ENCODE assay signal across 13 cellular contexts in genomic region chr6:157239148-157239547, GRCh38.
DNase-seq lines count a peak whose midpoint lies in the region; TF ChIP-seq lines count a peak whose summit lies in the region.
"Had no signal": no experiment of that assay in that cellular context is flagged by ENCODE, and none has a peak within 500 bp of the region (broad histone marks: within the 10 kb centered on the region; RNA-seq: fewer than 3 reads in every experiment).

No MANE protein-coding gene starts in this region.

- DNase-seq in ascending aorta (ENCODE audit: low spot score in 2 of 2) (no peak), immature natural killer cell (no peak), tibial artery (peak in 1 of 2 donors; percentile 51), KBM-7 (no peak), HEK293T (ENCODE audit: extremely low spot score) (no peak), nucleus accumbens (lab: John Stamatoyannopoulos, UW) (no peak)
- DNase-seq: CD4-positive, alpha-beta T cell; GF-D8; NCI-H1105; NCI-H446; NCI-H748 treated with DMSO at 0.1 percent for 48 hours had no signal

- peak overlapping the region in 5 of 6 donors; percentile 13 to 79 (median 51) for H3K27ac Mint-ChIP-seq in immature natural killer cell
- H3K27ac Mint-ChIP-seq: CD4-positive, alpha-beta T cell had no signal

- H3K4me3 Mint-ChIP-seq in immature natural killer cell = peak overlapping the region in 2 of 5 donors; percentile 7 to 19
- H3K4me3 Mint-ChIP-seq: CD4-positive, alpha-beta T cell had no signal

- H3K27me3 ChIP-seq in ascending aorta (no peaks in the 10 kb centered on the region), tibial artery (no peaks in the 10 kb centered on the region)

- CTCF ChIA-PET in HEK293 (lab: Yijun Ruan, JAX) (no interaction called here), HEK293T (lab: Yijun Ruan, JAX) (no interaction called here)

- in situ Hi-C loops in KBM-7 (cut with MboI; ENCODE audit: low pct_unique_long_range_greater_than_20kb, low sequenced_read_pairs) = no loop called here

- H3K9me3 Mint-ChIP-seq in immature natural killer cell = peaks cover 0 to 8% (median 4%) of the 10 kb centered on the region in 6 donors

- H3K4me3 ChIP-seq in HEK293 (ENCODE audit: low read depth, low read length) (no peak overlapping the region), ascending aorta (no peak overlapping the region), tibial artery (no peak overlapping the region)

- no peak for TF ChIP-seq CTCF in HEK293 (tag by site-specific recombination; IDR thresholded peaks at IDR 0.05)
- TF ChIP-seq CTCF in ascending aorta (IDR thresholded peaks at IDR 0.05) = no peak
- no peak for TF ChIP-seq CTCF in tibial artery (IDR thresholded peaks at IDR 0.05)

- peaks cover 26 to 37% of the 10 kb centered on the region in 2 donors for H3K4me1 Mint-ChIP-seq in immature natural killer cell

- H3K36me3 Mint-ChIP-seq in immature natural killer cell = peaks cover 0 to 4% (median 0%) of the 10 kb centered on the region in 3 donors

- intact Hi-C loops in ascending aorta (cut with DNase I) = loop anchor here (2.0 kb wide), 1 partner anchor 14 kb away; no protein-coding TSS in a partner anchor
- intact Hi-C loops in tibial artery (cut with DNase I; ENCODE audit: low total_unique reads) = loop anchor here (5.0 kb wide), 1 partner anchor 33 kb away; no protein-coding TSS in a partner anchor

- POLR2A ChIA-PET in HEK293 (lab: Yijun Ruan, JAX) (no interaction called here), HEK293T (lab: Yijun Ruan, JAX) (no interaction called here)

- peaks cover 35 to 39% (median 37%) of the 10 kb centered on the region in 3 donors for H3K27me3 Mint-ChIP-seq in immature natural killer cell (ENCODE audit: low read depth in 3 of 3)

- H3K9me3 ChIP-seq in HEK293 (ENCODE audit: control insufficient read depth, insufficient read depth, low read depth, low read length) (no peaks in the 10 kb centered on the region), ascending aorta (no peaks in the 10 kb centered on the region), tibial artery (no peaks in the 10 kb centered on the region)

- H3K27ac ChIP-seq in HEK293 (ENCODE audit: extremely low read depth, low read depth, low read length) (no peak overlapping the region), ascending aorta (peak overlapping the region; percentile 92 to 96), tibial artery (peak overlapping the region; percentile 89)
- H3K27ac ChIP-seq: KMS-11 had no signal

- H3K4me1 ChIP-seq in HEK293 (ENCODE audit: control insufficient read depth, insufficient read depth, low read length) (peaks cover 4% of the 10 kb centered on the region; the same call in 1 of the 2 replicates), ascending aorta (peaks cover 13 to 47% of the 10 kb centered on the region in 2 donors), tibial artery (peaks cover 3 to 71% (median 38%) of the 10 kb centered on the region in 4 donors)

- H3K36me3 ChIP-seq in HEK293 (ENCODE audit: control insufficient read depth in 2 of 2, insufficient read depth in 1 of 2, low read length in 2 of 2) (no peaks in the 10 kb centered on the region), ascending aorta (no peaks in the 10 kb centered on the region), tibial artery (no peaks in the 10 kb centered on the region)

TF ChIP-seq in HEK293, 187 proteins besides CTCF, POLR2A, EP300 and RAD21:
- TF ChIP-seq ZNF558 (tag by site-specific recombination; IDR thresholded peaks at IDR 0.05) (no peak), EGR2 (tag by site-specific recombination; IDR thresholded peaks at IDR 0.05; ENCODE audit: low read depth) (peak; percentile 58), REST (tag by site-specific recombination; IDR thresholded peaks at IDR 0.05) (no peak), ZNF704 (tag by site-specific recombination; IDR thresholded peaks at IDR 0.05) (no peak), SP3 (tag by site-specific recombination; IDR thresholded peaks at IDR 0.05) (no peak), ZFHX2 (tag by site-specific recombination; conservative IDR thresholded peaks at IDR 0.05) (peak; percentile 69), ZNF302 (tag by site-specific recombination; IDR thresholded peaks at IDR 0.05; ENCODE audit: low read depth) (no peak)

TF ChIP-seq in HEK293T, 16 proteins besides CTCF, POLR2A, EP300 and RAD21:
- TF ChIP-seq ZNF384 (IDR thresholded peaks at IDR 0.05) (no peak), BHLHE40 (IDR thresholded peaks at IDR 0.05; ENCODE audit: borderline replicate concordance) (no peak), HDGF (IDR thresholded peaks at IDR 0.05; ENCODE audit: borderline replicate concordance) (no peak), L3MBTL2 (conservative IDR thresholded peaks at IDR 0.05) (no peak), SUZ12 (IDR thresholded peaks at IDR 0.05) (no peak), CTBP1 (IDR thresholded peaks at IDR 0.05; ENCODE audit: borderline replicate concordance) (no peak), TARDBP (IDR thresholded peaks at IDR 0.05) (no peak), PKNOX1 (IDR thresholded peaks at IDR 0.05) (no peak), FOXM1 (IDR thresholded peaks at IDR 0.05; ENCODE audit: borderline replicate concordance) (no peak), ARNT (IDR thresholded peaks at IDR 0.05) (no peak), ELF4 (IDR thresholded peaks at IDR 0.05) (no peak), NFRKB (IDR thresholded peaks at IDR 0.05) (no peak), FOXK2 (IDR thresholded peaks at IDR 0.05) (no peak), FOXA1 (IDR thresholded peaks at IDR 0.05) (no peak), LEF1 (IDR thresholded peaks at IDR 0.05; ENCODE audit: borderline replicate concordance) (no peak)
